In genomic region chr22:42376721-42377177, GRCh38 we compare ENCODE assay signal across 10 cellular contexts. TPM values are rescaled to one million over a fixed set of nuclear protein-coding genes. Genes with fewer than 3 reads are reported as not detected.
DNase-seq lines count a peak whose midpoint lies in the region; ATAC-seq, FAIRE-seq and TF ChIP-seq lines count a peak whose summit lies in the region.
"Had no signal": no experiment of that assay in that cellular context is flagged by ENCODE, and none has a peak within 500 bp of the region (broad histone marks: within the 10 kb centered on the region; RNA-seq: fewer than 3 reads in every experiment).

No MANE protein-coding gene starts in this region.

- POLR2A ChIA-PET in RWPE1 (lab: Yijun Ruan, JAX; ENCODE audit: low non-redundant PET) = no interaction called here

- no peak for FAIRE-seq in GM12892 (lab: Jason Lieb, UNC)

- H3K27ac ChIP-seq in neutrophil = peak overlapping the region; percentile 23
- no peak overlapping the region for H3K27ac ChIP-seq in RWPE1
- H3K27ac ChIP-seq: SJCRH30 had no signal

- TF ChIP-seq POLR2A in GM12892 (IDR thresholded peaks at IDR 0.05; ENCODE audit: low read depth, low read length) = no peak

- peak; percentile 70 for DNase-seq in EH (ENCODE audit: low read depth)
- DNase-seq in NCI-H524 (lab: John Stamatoyannopoulos, UW) = peak; percentile 93 to 97
- peak; percentile 95 for DNase-seq in fibroblast of gingiva (ENCODE audit: low read depth)
- no peak for DNase-seq in GM12892 (ENCODE audit: insufficient read length)
- DNase-seq in RWPE1 (ENCODE audit: low spot score) = no peak
- DNase-seq in germinal center (ENCODE audit: low spot score) = no peak
- DNase-seq: activated naive CD8-positive, alpha-beta T cell treated with anti-CD3 and anti-CD28 coated beads, Interleukin-2, amount 10 ng/mL, durations not matched to agents 7 days and 5 days had no signal

- no peaks in the 10 kb centered on the region for H3K9me3 ChIP-seq in neutrophil
- H3K9me3 ChIP-seq: SJCRH30 had no signal

- CTCF ChIA-PET in RWPE1 (lab: Yijun Ruan, JAX) = no interaction called here

- TF ChIP-seq CTCF in neutrophil (IDR thresholded peaks at IDR 0.05) (no peak), RWPE1 (conservative IDR thresholded peaks at IDR 0.05; ENCODE audit: low read depth) (no peak)

- peaks cover 32% of the 10 kb centered on the region for H3K36me3 ChIP-seq in neutrophil
- H3K36me3 ChIP-seq: SJCRH30 had no signal

- peaks cover 7% of the 10 kb centered on the region for H3K27me3 ChIP-seq in neutrophil
- H3K27me3 ChIP-seq: SJCRH30 had no signal

- H3K4me1 ChIP-seq in neutrophil (ENCODE audit: control insufficient read depth in 1 of 2, insufficient read depth in 1 of 2, low read depth in 1 of 2, low read length in 1 of 2) = peaks cover 0 to 4% of the 10 kb centered on the region in 2 experiments
- H3K4me1 ChIP-seq: SJCRH30 had no signal

- H3K4me3 ChIP-seq in neutrophil (ENCODE audit: low read depth in 1 of 2, low read length in 1 of 2) = no peak overlapping the region
- H3K4me3 ChIP-seq: SJCRH30 had no signal

- no peak for ATAC-seq in GM18861 (IDR thresholded peaks at IDR 0.05; ENCODE audit: unreplicated experiment)

RNA-seq across cellular contexts. Expression of gene NFAM1, which starts 55.5 kb away (rescaled TPM):
- polyA plus RNA-seq in GM12892 (2012; ENCODE audit: missing spikeins) = 0.32 TPM

Comparison
In these comparisons a context has a peak if more than half of its experiments do, and no peak if none do; other contexts are left out.
1. DNase-seq: peak in EH (single experiment), NCI-H524 (2 of 2) and fibroblast of gingiva (single experiment); none in GM12892 (single experiment), RWPE1 (single experiment) and germinal center (single experiment).